In the genomic region with DNA sequence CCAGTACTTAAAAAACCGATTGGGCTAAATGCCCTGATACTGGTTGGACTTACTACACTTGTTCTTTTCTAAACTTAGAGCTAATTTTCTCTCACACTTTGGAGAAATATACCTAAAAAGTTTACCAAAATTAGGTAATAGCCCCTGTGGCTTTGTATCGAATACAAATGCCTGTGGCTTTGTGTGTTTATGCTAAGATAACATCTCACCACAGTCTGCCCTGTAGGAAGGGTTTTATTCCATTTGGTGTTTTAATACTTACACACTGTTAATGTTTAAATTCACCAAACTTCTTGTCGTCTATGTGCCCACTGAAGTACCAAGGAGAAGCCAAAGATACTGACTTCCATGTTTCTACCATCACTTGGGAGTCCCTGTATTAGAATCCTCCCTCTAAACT, we compare ENCODE assay signal across 24 cellular contexts.
DNase-seq lines count a peak whose midpoint lies in the region; ATAC-seq and TF ChIP-seq lines count a peak whose summit lies in the region.
"Had no signal": no experiment of that assay in that cellular context is flagged by ENCODE, and none has a peak within 500 bp of the region (broad histone marks: within the 10 kb centered on the region; RNA-seq: fewer than 3 reads in every experiment).

No MANE protein-coding gene starts in this region.

- H3K36me3 ChIP-seq in DND-41 (ENCODE audit: insufficient read depth, low read length) (no peaks in the 10 kb centered on the region), endodermal cell (ENCODE audit: control insufficient read depth, insufficient read depth, low read length) (no peaks in the 10 kb centered on the region)

- H3K4me3 ChIP-seq in DND-41 (ENCODE audit: low read depth in 1 of 2, low read length in 2 of 2) (no peak overlapping the region), astrocyte of the cerebellum (ENCODE audit: low read depth, low read length) (no peak overlapping the region), fibroblast of pulmonary artery (replicated peaks; ENCODE audit: low read depth, low read length) (no peak overlapping the region), endodermal cell (ENCODE audit: low read length) (no peak overlapping the region)

- no peaks in the 10 kb centered on the region for H3K9me3 Mint-ChIP-seq in endodermal cell

- no peak overlapping the region for H2AFZ ChIP-seq in DND-41 (ENCODE audit: low read depth, low read length)

- in situ Hi-C loops in astrocyte of the cerebellum (cut with HindIII; ENCODE audit: low sequenced_read_pairs): no loop called here

- no peak overlapping the region for H3K27ac Mint-ChIP-seq in endodermal cell
- H3K27ac Mint-ChIP-seq: IgD-negative memory B cell had no signal

- H3K27me3 Mint-ChIP-seq in endodermal cell (ENCODE audit: insufficient read depth): no peaks in the 10 kb centered on the region
- H3K27me3 Mint-ChIP-seq: IgD-negative memory B cell had no signal

- H3K4me1 ChIP-seq in DND-41 (ENCODE audit: insufficient read depth, low read length) (peaks cover 18% of the 10 kb centered on the region), endodermal cell (ENCODE audit: control insufficient read depth, insufficient read depth, low read length) (no peaks in the 10 kb centered on the region)

- WGBS in endodermal cell (ENCODE audit: insufficient coverage in 1 of 2, insufficient read length in 1 of 2), 2 experiments: 86 to 89% methylated on average over 1 to 2 of the region's 3 CpGs

- no peaks in the 10 kb centered on the region for H3K36me3 Mint-ChIP-seq in endodermal cell (ENCODE audit: low read depth)
- H3K36me3 Mint-ChIP-seq: IgD-negative memory B cell had no signal

- H4K20me1 ChIP-seq in DND-41 (ENCODE audit: insufficient read depth, low read length): no peaks in the 10 kb centered on the region

- TF ChIP-seq CTCF in DND-41 (IDR thresholded peaks at IDR 0.05; ENCODE audit: borderline replicate concordance, extremely low read depth, low read length, poor library complexity, severe bottlenecking) (no peak), astrocyte of the cerebellum (IDR thresholded peaks at IDR 0.05; ENCODE audit: low read depth, low read length, missing control alignments) (no peak), fibroblast of pulmonary artery (IDR thresholded peaks at IDR 0.05; ENCODE audit: low read length, missing control alignments) (no peak), endodermal cell (conservative IDR thresholded peaks at IDR 0.05) (no peak)

- no peaks in the 10 kb centered on the region for H3K79me2 ChIP-seq in DND-41 (ENCODE audit: insufficient read depth, low read length)

- H3K4me1 Mint-ChIP-seq in endodermal cell: peaks cover 4% of the 10 kb centered on the region
- H3K4me1 Mint-ChIP-seq: IgD-negative memory B cell had no signal

- no peak overlapping the region for H3K4me3 Mint-ChIP-seq in endodermal cell
- H3K4me3 Mint-ChIP-seq: IgD-negative memory B cell had no signal

- DNase-seq in DND-41 (no peak), M059J (ENCODE audit: low read depth) (peak; percentile 22), astrocyte of the cerebellum (ENCODE audit: low read depth) (peak; percentile 23), fibroblast of pulmonary artery (ENCODE audit: low read depth) (peak; percentile 4), endodermal cell (no peak)
- DNase-seq: 8988T, ACHN, Calu3, DMS79 treated with DMSO at 0.1 percent for 48 hours, GOT3, NCI-H1092, NCI-H1436, NCI-H187 treated with DMSO at 0.1 percent for 48 hours, NCI-H446, NCI-H524 treated with DMSO at 0.1 percent for 48 hours, NCI-H774, SHP77 had no signal

- no peaks in the 10 kb centered on the region for H3K9me3 ChIP-seq in DND-41 (ENCODE audit: insufficient read depth, low read length, severe bottlenecking)
- H3K9me3 ChIP-seq in endodermal cell (ENCODE audit: control insufficient read depth, low read length): no peaks in the 10 kb centered on the region

- H3K9ac ChIP-seq in DND-41 (ENCODE audit: low read depth, low read length): no peak overlapping the region
- H3K9ac ChIP-seq in endodermal cell (ENCODE audit: extremely low read depth, low read length, poor library complexity, severe bottlenecking): no peak overlapping the region
- H3K9ac ChIP-seq: KMS-11 had no signal

- H3K27me3 ChIP-seq in DND-41 (ENCODE audit: insufficient read depth, low read length, poor library complexity) (no peaks in the 10 kb centered on the region), endodermal cell (ENCODE audit: control insufficient read depth, insufficient read depth, low read length, poor library complexity, severe bottlenecking) (no peaks in the 10 kb centered on the region)

- ATAC-seq in DND-41 (ENCODE audit: insufficient read depth, low read depth) (peak; percentile 39; the same call in 1 of the 3 replicates), GM18519 (IDR thresholded peaks at IDR 0.05; ENCODE audit: low FRiP score, unreplicated experiment) (no peak), GM18858 (IDR thresholded peaks at IDR 0.05; ENCODE audit: unreplicated experiment) (no peak), GM19467 (IDR thresholded peaks at IDR 0.05; ENCODE audit: unreplicated experiment) (no peak)

- H3K27ac ChIP-seq in DND-41 (ENCODE audit: low read length) (no peak overlapping the region), endodermal cell (ENCODE audit: low read depth, low read length) (no peak overlapping the region)
- H3K27ac ChIP-seq: HL-60, KMS-11, RWPE1 had no signal

- H3K4me2 ChIP-seq in DND-41 (ENCODE audit: insufficient read depth, low read length): no peak overlapping the region
- H3K4me2 ChIP-seq: KMS-11 had no signal

Comparison
In these comparisons a context has a peak if more than half of its experiments do, and no peak if none do; other contexts are left out.
1. DNase-seq: peak in M059J (single experiment), astrocyte of the cerebellum (single experiment) and fibroblast of pulmonary artery (single experiment); none in DND-41 (single experiment) and endodermal cell (single experiment).